ENCODE assay signal across 1 cellular context in the genomic region with DNA sequence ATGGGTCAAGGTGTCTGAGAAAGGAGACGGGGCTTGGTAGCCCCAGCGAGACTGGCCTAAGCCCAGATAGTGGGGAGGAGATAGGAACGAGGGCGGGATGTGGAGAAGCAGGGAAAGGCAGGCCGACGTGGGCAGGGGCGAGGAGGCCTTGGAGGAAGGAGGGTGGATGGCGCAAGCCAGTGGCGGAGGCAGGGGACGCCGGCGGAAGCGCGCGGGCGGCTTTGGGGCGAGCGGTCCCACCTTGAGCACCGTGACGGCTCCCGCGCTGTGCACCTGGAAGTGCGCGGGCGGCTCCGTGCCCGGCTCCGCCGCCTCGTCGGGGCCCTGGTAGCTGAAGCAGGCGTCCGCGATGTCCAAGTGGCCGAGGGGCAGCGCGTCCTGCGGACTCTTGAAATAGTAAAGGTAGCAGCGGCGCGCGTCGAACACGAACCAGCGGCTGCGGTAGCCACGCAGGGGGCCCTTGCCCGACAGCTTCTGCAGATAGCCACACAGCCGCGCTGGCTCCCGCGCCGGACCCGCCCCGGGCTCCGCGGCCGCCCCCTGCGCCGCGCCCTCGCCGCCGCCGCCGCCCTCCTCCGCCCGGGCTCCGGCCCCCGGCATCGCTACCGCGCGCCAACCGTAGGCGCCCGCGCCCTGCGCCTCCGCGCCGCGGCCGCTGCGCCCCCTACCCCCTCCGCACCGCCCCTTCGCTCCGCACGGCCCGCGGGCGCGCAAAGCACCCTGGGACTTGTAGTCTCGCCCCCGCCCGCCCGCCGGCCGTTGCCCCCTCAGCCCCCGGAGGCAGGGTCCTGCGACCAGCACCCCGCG.
TF ChIP-seq lines count a peak whose summit lies in the region.

A gene (minus strand): TSS at position 659 of the 807 bp plus-strand sequence. CDS start 59 bp downstream, at position 600.

TF ChIP-seq in IMR-90, 13 proteins besides CTCF, POLR2A, EP300 and RAD21:
- TF ChIP-seq, protein P1, sequence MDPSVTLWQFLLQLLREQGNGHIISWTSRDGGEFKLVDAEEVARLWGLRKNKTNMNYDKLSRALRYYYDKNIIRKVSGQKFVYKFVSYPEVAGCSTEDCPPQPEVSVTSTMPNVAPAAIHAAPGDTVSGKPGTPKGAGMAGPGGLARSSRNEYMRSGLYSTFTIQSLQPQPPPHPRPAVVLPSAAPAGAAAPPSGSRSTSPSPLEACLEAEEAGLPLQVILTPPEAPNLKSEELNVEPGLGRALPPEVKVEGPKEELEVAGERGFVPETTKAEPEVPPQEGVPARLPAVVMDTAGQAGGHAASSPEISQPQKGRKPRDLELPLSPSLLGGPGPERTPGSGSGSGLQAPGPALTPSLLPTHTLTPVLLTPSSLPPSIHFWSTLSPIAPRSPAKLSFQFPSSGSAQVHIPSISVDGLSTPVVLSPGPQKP (IDR thresholded peaks at IDR 0.05; ENCODE audit: borderline replicate concordance, low read depth, low read length), result no peak
- TF ChIP-seq MXI1 (IDR thresholded peaks at IDR 0.05; ENCODE audit: borderline replicate concordance, low read depth, low read length), result peak; percentile 25; the same call in 1 of the 2 replicates
- no peak for TF ChIP-seq RCOR1 (IDR thresholded peaks at IDR 0.05; ENCODE audit: insufficient replicate concordance, low read length)
- TF ChIP-seq SMC3 (IDR thresholded peaks at IDR 0.05; ENCODE audit: low read depth, low read length), result no peak
- TF ChIP-seq BHLHE40 (IDR thresholded peaks at IDR 0.05; ENCODE audit: low read depth, low read length), result no peak
- TF ChIP-seq, protein P2, sequence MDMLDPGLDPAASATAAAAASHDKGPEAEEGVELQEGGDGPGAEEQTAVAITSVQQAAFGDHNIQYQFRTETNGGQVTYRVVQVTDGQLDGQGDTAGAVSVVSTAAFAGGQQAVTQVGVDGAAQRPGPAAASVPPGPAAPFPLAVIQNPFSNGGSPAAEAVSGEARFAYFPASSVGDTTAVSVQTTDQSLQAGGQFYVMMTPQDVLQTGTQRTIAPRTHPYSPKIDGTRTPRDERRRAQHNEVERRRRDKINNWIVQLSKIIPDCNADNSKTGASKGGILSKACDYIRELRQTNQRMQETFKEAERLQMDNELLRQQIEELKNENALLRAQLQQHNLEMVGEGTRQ (IDR thresholded peaks at IDR 0.05; ENCODE audit: low read depth, low read length), result no peak
- TF ChIP-seq MAFK (IDR thresholded peaks at IDR 0.05; ENCODE audit: low read depth, low read length), result no peak
- no peak for TF ChIP-seq NFE2L2 (IDR thresholded peaks at IDR 0.05; ENCODE audit: low read depth, low read length)
- peak; percentile 75 for TF ChIP-seq CEBPB (IDR thresholded peaks at IDR 0.05; ENCODE audit: low read depth, low read length)
- TF ChIP-seq CHD1 (IDR thresholded peaks at IDR 0.05; ENCODE audit: low read depth, low read length), result no peak
- peak; percentile 78; the same call in 1 of the 2 replicates for TF ChIP-seq MAZ (IDR thresholded peaks at IDR 0.05; ENCODE audit: borderline replicate concordance, low read depth, low read length)
- TF ChIP-seq FOS (IDR thresholded peaks at IDR 0.05; ENCODE audit: low read depth, low read length), result no peak
- no peak for TF ChIP-seq RFX5 (IDR thresholded peaks at IDR 0.05; ENCODE audit: low read depth, low read length)
